ENCODE assay signal across 8 cellular contexts in genomic region chr14:80055912-80056801, GRCh38.
DNase-seq lines count a peak whose midpoint lies in the region; ATAC-seq and TF ChIP-seq lines count a peak whose summit lies in the region.

No MANE protein-coding gene starts in this region.

- no peak overlapping the region for H3K4me3 Mint-ChIP-seq in T-helper 17 cell

- H3K27me3 Mint-ChIP-seq in T-helper 17 cell, result no peaks in the 10 kb centered on the region

- H3K4me1 ChIP-seq in breast epithelium (no peaks in the 10 kb centered on the region), upper lobe of right lung (no peaks in the 10 kb centered on the region)

- H3K4me3 ChIP-seq in breast epithelium, result no peak overlapping the region
- no peak overlapping the region for H3K4me3 ChIP-seq in upper lobe of right lung

- no peak for TF ChIP-seq POLR2A in breast epithelium (IDR thresholded peaks at IDR 0.05)

- H3K36me3 Mint-ChIP-seq in T-helper 17 cell (ENCODE audit: low read depth), result no peaks in the 10 kb centered on the region

- H3K4me1 Mint-ChIP-seq in T-helper 17 cell, result no peaks in the 10 kb centered on the region

- H3K36me3 ChIP-seq in breast epithelium (no peaks in the 10 kb centered on the region), upper lobe of right lung (no peaks in the 10 kb centered on the region)

- no peak overlapping the region for H3K27ac Mint-ChIP-seq in T-helper 17 cell

- peak; percentile 46 for ATAC-seq in upper lobe of right lung
- no peak for ATAC-seq in HG02610 (IDR thresholded peaks at IDR 0.05; ENCODE audit: unreplicated experiment)
- no peak for ATAC-seq in T-helper 17 cell

- peaks cover 0 to 4% of the 10 kb centered on the region in 2 donors for H3K9me3 ChIP-seq in breast epithelium
- no peaks in the 10 kb centered on the region for H3K9me3 ChIP-seq in upper lobe of right lung
- H3K9me3 ChIP-seq in T-helper 17 cell (ENCODE audit: control insufficient read depth, low read length, poor library complexity, severe bottlenecking), result no peaks in the 10 kb centered on the region

- DNase-seq in Ammon's horn (ENCODE audit: low spot score) (peak; percentile 79), H4 (ENCODE audit: low spot score) (peak; percentile 61), NCI-H510A (lab: John Stamatoyannopoulos, UW) (peak; percentile 24), breast epithelium (ENCODE audit: low spot score in 2 of 2) (peak in 1 of 2 donors; percentile 20), kidney glomerular epithelial cell (lab: John Stamatoyannopoulos, UW) (peak; percentile 58), upper lobe of right lung (no peak), T-helper 17 cell (no peak)

- intact Hi-C loops in breast epithelium (cut with DNase I; ENCODE audit: low total_unique reads) (loop anchor here (5.0 kb wide), 1 partner anchor 796 kb away; no protein-coding TSS in a partner anchor), upper lobe of right lung (cut with DNase I) (no loop called here)

- no peaks in the 10 kb centered on the region for H3K27me3 ChIP-seq in breast epithelium
- H3K27me3 ChIP-seq in upper lobe of right lung, result no peaks in the 10 kb centered on the region

- H3K27ac ChIP-seq in breast epithelium, result no peak overlapping the region
- no peak overlapping the region for H3K27ac ChIP-seq in upper lobe of right lung

- TF ChIP-seq CTCF in breast epithelium (IDR thresholded peaks at IDR 0.05) (peak; percentile 35 to 67 (median 66)), upper lobe of right lung (IDR thresholded peaks at IDR 0.05) (peak; percentile 61)

Comparison
In these comparisons a context has a peak if more than half of its experiments do, and no peak if none do; other contexts are left out.
1. DNase-seq: peak in Ammon's horn (single experiment), H4 (single experiment), NCI-H510A (single experiment) and kidney glomerular epithelial cell (single experiment); none in upper lobe of right lung (single experiment) and T-helper 17 cell (0 of 3).